In the genomic region with DNA sequence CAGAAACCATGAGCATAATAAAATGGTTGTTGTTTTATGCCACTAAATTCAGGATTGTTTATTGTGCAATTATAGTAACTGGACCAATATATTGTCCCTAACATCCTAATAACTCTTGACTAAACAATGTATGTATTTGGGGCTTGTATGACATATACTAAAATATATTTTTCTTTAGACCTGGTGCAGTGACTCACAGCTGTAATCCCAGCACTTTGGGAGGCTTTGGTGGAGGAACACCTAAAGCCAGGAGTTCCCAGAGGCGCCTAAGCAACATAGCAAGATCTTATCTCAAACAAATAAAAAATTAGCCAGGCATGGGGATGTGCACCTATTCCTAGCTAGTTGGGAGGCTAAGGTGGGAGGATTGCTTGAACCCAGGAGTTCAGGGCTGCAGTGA, we compare ENCODE assay signal across 25 cellular contexts.
"Had no signal": no experiment of that assay in that cellular context is flagged by ENCODE, and none has a peak within 500 bp of the region (broad histone marks: within the 10 kb centered on the region; RNA-seq: fewer than 3 reads in every experiment).

No MANE protein-coding gene starts in this region.

- FAIRE-seq: RCC 7860 had no signal

- DNase-seq: Karpas-422; MG63; NCI-H1092; NCI-H1105; NCI-H1417 treated with DMSO at 0.1 percent for 48 hours; NCI-H1436 treated with DMSO at 0.1 percent for 48 hours; NCI-H1694 treated with DMSO at 0.1 percent for 48 hours; NCI-H187 treated with DMSO at 0.1 percent for 48 hours; NCI-H2029; NCI-H2171 treated with DMSO at 0.1 percent for 48 hours; NCI-H2227 treated with DMSO at 0.1 percent for 48 hours; NCI-H345; NCI-H446 treated with DMSO at 0.1 percent for 48 hours; NCI-H510A; NCI-H524; NCI-H526; NCI-H82; NK-92 treated with Interleukin-12 subunit alpha and Interleukin-12 subunit beta, amount 100 ng/mL, for 24 hours; OCI-M1; PC-9; SHP77; SIG-M5; SJCRH30; T-cell had no signal
